10 cellular contexts compared by ENCODE assay signal in genomic region chrX:133921764-133922389, GRCh38.
DNase-seq lines count a peak whose midpoint lies in the region; ATAC-seq and TF ChIP-seq lines count a peak whose summit lies in the region.
"Had no signal": no experiment of that assay in that cellular context is flagged by ENCODE, and none has a peak within 500 bp of the region (broad histone marks: within the 10 kb centered on the region; RNA-seq: fewer than 3 reads in every experiment).

No MANE protein-coding gene starts in this region.

- intact Hi-C loops in gastrocnemius medialis (cut with DNase I; ENCODE audit: low total_unique reads), result no loop called here

- no peak overlapping the region for H3K4me3 ChIP-seq in fibroblast of lung (replicated peaks in 1 of 4; ENCODE audit: control extremely low read depth in 1 of 4, insufficient read depth in 1 of 4, low read depth in 3 of 4, low read length in 4 of 4)
- no peak overlapping the region for H3K4me3 ChIP-seq in gastrocnemius medialis

- H3K4me2 ChIP-seq in fibroblast of lung (ENCODE audit: extremely low read depth, insufficient read depth, low read length), result no peak overlapping the region

- no peaks in the 10 kb centered on the region for H3K36me3 Mint-ChIP-seq in progenitor cell of endocrine pancreas (ENCODE audit: insufficient read depth)
- H3K36me3 Mint-ChIP-seq: natural killer cell treated with Interleukin-12 subunit alpha and Interleukin-12 subunit beta and Interleukin-15 and Interleukin-18, amount 100 ng/mL, for 72 hours had no signal

- H3K27me3 Mint-ChIP-seq in progenitor cell of endocrine pancreas, result no peaks in the 10 kb centered on the region

- ATAC-seq in GM21526 (IDR thresholded peaks at IDR 0.05; ENCODE audit: low FRiP score, unreplicated experiment) (peak; percentile 68), gastrocnemius medialis (no peak), HG03135 (IDR thresholded peaks at IDR 0.05; ENCODE audit: unreplicated experiment) (no peak)

- H2AFZ ChIP-seq in fibroblast of lung (ENCODE audit: low read length), result no peak overlapping the region

- no peaks in the 10 kb centered on the region for H3K79me2 ChIP-seq in fibroblast of lung (ENCODE audit: control insufficient read depth, insufficient read depth, low read length)

- in situ Hi-C loops in gastrocnemius medialis (cut with MboI; ENCODE audit: low sequenced_read_pairs in 4 of 4), result no loop called here

- H4K20me1 ChIP-seq in fibroblast of lung (ENCODE audit: control insufficient read depth, extremely low read depth, insufficient read depth, low read length), result no peaks in the 10 kb centered on the region

- H3K4me3 Mint-ChIP-seq in progenitor cell of endocrine pancreas (ENCODE audit: low read depth), result no peak overlapping the region

- no peak for TF ChIP-seq POLR2A in gastrocnemius medialis (IDR thresholded peaks at IDR 0.05)

- no peak overlapping the region for H3K9ac ChIP-seq in fibroblast of lung (ENCODE audit: insufficient read depth, low read length)

- H3K27ac ChIP-seq in fibroblast of lung (ENCODE audit: insufficient read depth, low read length), result no peak overlapping the region
- H3K27ac ChIP-seq in gastrocnemius medialis, result no peak overlapping the region

- H3K27ac Mint-ChIP-seq in progenitor cell of endocrine pancreas, result peak overlapping the region; percentile 78

- peaks cover 10% of the 10 kb centered on the region for H3K4me1 Mint-ChIP-seq in progenitor cell of endocrine pancreas (ENCODE audit: low read depth)

- no peaks in the 10 kb centered on the region for H3K36me3 ChIP-seq in fibroblast of lung (ENCODE audit: control insufficient read depth, insufficient read depth, low read length)
- no peaks in the 10 kb centered on the region for H3K36me3 ChIP-seq in gastrocnemius medialis

- H3K9me3 ChIP-seq in fibroblast of lung (ENCODE audit: control insufficient read depth, insufficient read depth, low read depth, low read length) (no peaks in the 10 kb centered on the region), gastrocnemius medialis (no peaks in the 10 kb centered on the region)

- H3K4me1 ChIP-seq in fibroblast of lung (ENCODE audit: control insufficient read depth, extremely low read depth, insufficient read depth, low read length) (no peaks in the 10 kb centered on the region), gastrocnemius medialis (no peaks in the 10 kb centered on the region)

- TF ChIP-seq CTCF in fibroblast of lung (conservative IDR thresholded peaks at IDR 0.05 in 1 of 2, IDR thresholded peaks at IDR 0.05 in 1 of 2; ENCODE audit: low read depth in 1 of 2, low read length in 2 of 2), result peak; percentile 46 to 49
- peak; percentile 65 for TF ChIP-seq CTCF in progenitor cell of endocrine pancreas (IDR thresholded peaks at IDR 0.05; ENCODE audit: unreplicated experiment)
- peak in 2 of 5 experiments; percentile 9 to 42 for TF ChIP-seq CTCF in gastrocnemius medialis (IDR thresholded peaks at IDR 0.05 in 4 of 5, conservative IDR thresholded peaks at IDR 0.05 in 1 of 5)

- peaks cover 6% of the 10 kb centered on the region for H3K9me3 Mint-ChIP-seq in progenitor cell of endocrine pancreas (ENCODE audit: low read depth)
- H3K9me3 Mint-ChIP-seq: natural killer cell treated with Interleukin-12 subunit alpha and Interleukin-12 subunit beta and Interleukin-15 and Interleukin-18, amount 100 ng/mL, for 72 hours; T-helper 1 cell treated with Interleukin-12 subunit alpha and Interleukin-12 subunit beta and Interleukin-4 antibody, amounts not matched to agents 30 μg/mL and 1 μg/mL, for 36 hours had no signal

- DNase-seq in EH (ENCODE audit: low read depth) (peak; percentile 13), NCI-H1105 (lab: John Stamatoyannopoulos, UW) (peak; percentile 11), fibroblast of lung (ENCODE audit: low read depth in 2 of 2) (peak in 1 of 2 donors; percentile 13), progenitor cell of endocrine pancreas (ENCODE audit: low spot score, unreplicated experiment) (peak; percentile 24), gastrocnemius medialis (no peak)
- peak; percentile 7 for DNase-seq in activated CD4-positive, alpha-beta T cell treated with anti-CD3 and anti-CD28 coated beads for 1 hour

- H3K27me3 ChIP-seq in fibroblast of lung (ENCODE audit: control insufficient read depth, insufficient read depth, low read length) (no peaks in the 10 kb centered on the region), gastrocnemius medialis (no peaks in the 10 kb centered on the region)

Comparison
In these comparisons a context has a peak if more than half of its experiments do, and no peak if none do; other contexts are left out.
1. DNase-seq: peak in EH (single experiment), NCI-H1105 (single experiment), activated CD4-positive, alpha-beta T cell treated with anti-CD3 and anti-CD28 coated beads for 1 hour (single experiment) and progenitor cell of endocrine pancreas (single experiment); none in gastrocnemius medialis (0 of 2).